Comparison of ENCODE assay signal across 14 cellular contexts in genomic region chr6:252775-253526, GRCh38. TPM values are rescaled to one million over a fixed set of nuclear protein-coding genes. Genes with fewer than 3 reads are reported as not detected.
A peak's percentile ranks its signal among the peaks of the same experiment; 100 is the strongest.
DNase-seq lines count a peak whose midpoint lies in the region; ATAC-seq and TF ChIP-seq lines count a peak whose summit lies in the region.
"Had no signal": no experiment of that assay in that cellular context is flagged by ENCODE, and none has a peak within 500 bp of the region (broad histone marks: within the 10 kb centered on the region; RNA-seq: fewer than 3 reads in every experiment).

No MANE protein-coding gene starts in this region.

- H3K9me3 ChIP-seq in BLaER1, result 0 out of 2 replicates have a peak, but pooled peaks cover 6% of the 10 kb centered on the region
- H3K9me3 ChIP-seq: ovary had no signal

- no peak overlapping the region for H3K27ac ChIP-seq in BLaER1
- H3K27ac ChIP-seq: brain microvascular endothelial cell, ovary had no signal

- peaks cover 25 to 45% of the 10 kb centered on the region in 2 donors for H3K4me1 Mint-ChIP-seq in effector memory CD8-positive, alpha-beta T cell (ENCODE audit: low read depth in 2 of 2)
- H3K4me1 Mint-ChIP-seq in chondrocyte (ENCODE audit: low read depth), result peaks cover 5% of the 10 kb centered on the region
- H3K4me1 Mint-ChIP-seq: GM23338 had no signal

- H3K9me3 Mint-ChIP-seq in effector memory CD8-positive, alpha-beta T cell, result no peaks in the 10 kb centered on the region
- H3K9me3 Mint-ChIP-seq in chondrocyte (ENCODE audit: low read depth), result no peaks in the 10 kb centered on the region

- H3K27me3 Mint-ChIP-seq in effector memory CD8-positive, alpha-beta T cell, result no peaks in the 10 kb centered on the region
- peaks cover 15% of the 10 kb centered on the region for H3K27me3 Mint-ChIP-seq in chondrocyte (ENCODE audit: low read depth)

- H3K27me3 ChIP-seq in BLaER1, result no peaks in the 10 kb centered on the region
- H3K27me3 ChIP-seq: brain microvascular endothelial cell, ovary had no signal

- H3K27ac Mint-ChIP-seq in effector memory CD8-positive, alpha-beta T cell, result peak overlapping the region; percentile 75 to 93
- no peak overlapping the region for H3K27ac Mint-ChIP-seq in chondrocyte (ENCODE audit: unreplicated experiment)
- H3K27ac Mint-ChIP-seq: GM23338 had no signal

- peak; percentile 72 for DNase-seq in NOMO-1 treated with DMSO at 0.1 percent for 48 hours (lab: John Stamatoyannopoulos, UW; ENCODE audit: unreplicated experiment)
- DNase-seq in effector memory CD8-positive, alpha-beta T cell, result no peak
- DNase-seq in superior temporal gyrus (ENCODE audit: extremely low spot score), result no peak
- DNase-seq in chondrocyte (ENCODE audit: low spot score), result no peak
- DNase-seq in NCI-H82 (lab: John Stamatoyannopoulos, UW), result no peak
- DNase-seq: brain microvascular endothelial cell, C1 segment of cervical spinal cord, erythroblast, NCI-H2029 treated with DMSO at 0.1 percent for 48 hours, ovary had no signal

- peaks cover 55% of the 10 kb centered on the region for H3K4me1 ChIP-seq in BLaER1

- H3K36me3 ChIP-seq in BLaER1, result no peaks in the 10 kb centered on the region
- H3K36me3 ChIP-seq: brain microvascular endothelial cell, ovary had no signal

- no peaks in the 10 kb centered on the region for H4K20me1 ChIP-seq in BLaER1

- H3K36me3 Mint-ChIP-seq in effector memory CD8-positive, alpha-beta T cell (ENCODE audit: insufficient read depth), result peaks cover 2% of the 10 kb centered on the region
- H3K36me3 Mint-ChIP-seq in chondrocyte (ENCODE audit: low read depth), result no peaks in the 10 kb centered on the region

- no peak for TF ChIP-seq CTCF in chondrocyte (IDR thresholded peaks at IDR 0.05)

- no peak overlapping the region for H3K4me3 ChIP-seq in BLaER1
- H3K4me3 ChIP-seq: GM23338, ovary had no signal

- peak overlapping the region; percentile 32 to 70 for H3K4me3 Mint-ChIP-seq in effector memory CD8-positive, alpha-beta T cell
- H3K4me3 Mint-ChIP-seq in chondrocyte (ENCODE audit: unreplicated experiment), result no peak overlapping the region
- H3K4me3 Mint-ChIP-seq: GM23338 had no signal

- H3K4me2 ChIP-seq in BLaER1, result peak overlapping the region; percentile 63
- H3K4me2 ChIP-seq: GM23338 had no signal

- no peak overlapping the region for H3K9ac ChIP-seq in BLaER1

- ATAC-seq in GM18867 (IDR thresholded peaks at IDR 0.05; ENCODE audit: unreplicated experiment), result peak; percentile 50
- ATAC-seq in effector memory CD8-positive, alpha-beta T cell (replicated peaks), result peak; percentile 43
- ATAC-seq in HG03342 (IDR thresholded peaks at IDR 0.05; ENCODE audit: unreplicated experiment), result no peak
- ATAC-seq: GM23338 had no signal

RNA-seq across cellular contexts. Expression of gene DUSP22, which starts 39.3 kb away (rescaled TPM):
- total RNA-seq in chondrocyte, result 24.6 to 35.8 TPM (median 34.2 TPM) in 3 replicates
